18 cellular contexts compared by ENCODE assay signal in the genomic region with DNA sequence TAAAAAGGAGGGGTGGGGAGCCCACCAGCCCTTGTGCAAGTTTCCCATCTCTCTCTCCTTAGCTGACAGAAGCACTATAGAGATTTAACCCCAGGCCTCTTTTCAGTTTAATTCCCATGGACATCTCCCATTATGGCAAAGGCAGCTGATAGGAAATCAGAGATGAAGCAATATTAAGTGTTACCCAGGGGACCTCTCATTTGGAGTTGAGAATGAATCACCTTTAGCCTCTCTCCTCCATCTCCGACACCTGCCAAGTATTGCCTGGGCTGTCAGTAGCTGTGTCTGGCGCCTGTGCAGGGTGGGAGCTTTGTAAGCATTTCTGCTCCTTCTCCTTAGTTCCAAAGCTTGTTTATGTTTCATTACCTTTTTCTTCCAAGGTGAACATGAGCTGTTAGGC.
"Had no signal": no experiment of that assay in that cellular context is flagged by ENCODE, and none has a peak within 500 bp of the region (broad histone marks: within the 10 kb centered on the region; RNA-seq: fewer than 3 reads in every experiment).

No MANE protein-coding gene starts in this region.

- H3K9me3 ChIP-seq: heart left ventricle, ovary, stomach had no signal

- H3K4me3 Mint-ChIP-seq: activated CD8-positive, alpha-beta memory T cell treated with anti-CD3 and anti-CD28 coated beads, Interleukin-2, amount 10 ng/mL, durations not matched to agents 7 days and 5 days; activated naive CD8-positive, alpha-beta T cell; activated T-cell treated with anti-CD3 and anti-CD28 coated beads, Interleukin-2, amount 50 U/mL, for 24 hours; mesothelial cell of epicardium; neural progenitor cell; T-helper 2 cell treated with Interferon-gamma antibody and Interleukin-4, amounts not matched to agents 5 μg/mL and 100 μg/mL, for 36 hours had no signal

- H2AFZ ChIP-seq: neural progenitor cell had no signal

- H3K4me2 ChIP-seq: neural progenitor cell had no signal

- H3K27ac ChIP-seq: heart left ventricle, neural progenitor cell, ovary had no signal

- H3K27ac Mint-ChIP-seq: activated CD8-positive, alpha-beta memory T cell treated with anti-CD3 and anti-CD28 coated beads, Interleukin-2, amount 10 ng/mL, durations not matched to agents 7 days and 5 days; activated naive CD8-positive, alpha-beta T cell; activated T-cell treated with anti-CD3 and anti-CD28 coated beads, Interleukin-2, amount 50 U/mL, for 24 hours; mesothelial cell of epicardium; T-helper 2 cell treated with Interferon-gamma antibody and Interleukin-4, amounts not matched to agents 5 μg/mL and 100 μg/mL, for 36 hours had no signal

- H3K27me3 ChIP-seq: heart left ventricle, neural progenitor cell, ovary, stomach had no signal

- H3K27me3 Mint-ChIP-seq: activated CD8-positive, alpha-beta memory T cell treated with anti-CD3 and anti-CD28 coated beads, Interleukin-2, amount 10 ng/mL, durations not matched to agents 7 days and 5 days; activated naive CD8-positive, alpha-beta T cell; activated T-cell treated with anti-CD3 and anti-CD28 coated beads, Interleukin-2, amount 50 U/mL, for 24 hours had no signal

- DNase-seq: activated CD4-positive, alpha-beta T cell treated with anti-CD3 and anti-CD28 coated beads, Interleukin-2, amount 50 U/mL, for 48 hours; activated CD8-positive, alpha-beta memory T cell treated with anti-CD3 and anti-CD28 coated beads, Interleukin-2, amount 10 ng/mL, durations not matched to agents 7 days and 5 days; activated gamma-delta T cell; activated T-cell treated with anti-CD3 and anti-CD28 coated beads, Interleukin-2, amount 50 U/mL, for 24 hours; foreskin melanocyte; heart left ventricle; islet precursor cell; ovary; retina; stimulated activated CD4-positive, alpha-beta T cell treated with anti-CD3 and anti-CD28 coated beads, Interleukin-15, amount 100 ng/mL, for 24 hours; stimulated activated CD4-positive, alpha-beta T cell treated with anti-CD3 and anti-CD28 coated beads, Interleukin-4, amount 100 ng/mL, for 24 hours had no signal

- H3K36me3 Mint-ChIP-seq: activated CD8-positive, alpha-beta memory T cell treated with anti-CD3 and anti-CD28 coated beads, Interleukin-2, amount 10 ng/mL, durations not matched to agents 7 days and 5 days; activated naive CD8-positive, alpha-beta T cell; mesothelial cell of epicardium; neural progenitor cell had no signal

- FAIRE-seq: urothelium cell line had no signal

- H3K4me1 ChIP-seq: neural progenitor cell had no signal

- H3K4me1 Mint-ChIP-seq: activated CD8-positive, alpha-beta memory T cell treated with anti-CD3 and anti-CD28 coated beads, Interleukin-2, amount 10 ng/mL, durations not matched to agents 7 days and 5 days had no signal

- H3K9me3 Mint-ChIP-seq: activated T-cell treated with anti-CD3 and anti-CD28 coated beads, Interleukin-2, amount 50 U/mL, for 24 hours; neural progenitor cell had no signal

- H3K36me3 ChIP-seq: heart left ventricle, neural progenitor cell, ovary, stomach had no signal

- H3K9ac ChIP-seq: neural progenitor cell had no signal

- H3K4me3 ChIP-seq: heart left ventricle, neural progenitor cell, ovary, stomach had no signal

- ATAC-seq: activated CD4-positive, CD25-positive, alpha-beta regulatory T cell treated with anti-CD3 and anti-CD28 coated beads, Interleukin-2, amount 50 U/mL, for 24 hours; activated CD8-positive, alpha-beta memory T cell treated with anti-CD3 and anti-CD28 coated beads, Interleukin-2, amount 10 ng/mL, durations not matched to agents 7 days and 5 days; heart left ventricle had no signal
